ENCODE assay signal across 18 cellular contexts in genomic region chr17:82846061-82846691, GRCh38. TPM values are rescaled to one million over a fixed set of nuclear protein-coding genes. Genes with fewer than 3 reads are reported as not detected.
DNase-seq lines count a peak whose midpoint lies in the region; ATAC-seq and TF ChIP-seq lines count a peak whose summit lies in the region.
"Had no signal": no experiment of that assay in that cellular context is flagged by ENCODE, and none has a peak within 500 bp of the region (broad histone marks: within the 10 kb centered on the region; RNA-seq: fewer than 3 reads in every experiment).

No MANE protein-coding gene starts in this region.

- H2AK5ac ChIP-seq in trophoblast cell (ENCODE audit: low read length), result peak overlapping the region; percentile 4

- H3K79me2 ChIP-seq in trophoblast cell (ENCODE audit: control insufficient read depth, insufficient read depth, low read length, poor library complexity), result no peaks in the 10 kb centered on the region

- H3K4me1 ChIP-seq in left ventricle myocardium inferior, result peaks cover 27% of the 10 kb centered on the region
- peaks cover 13 to 18% of the 10 kb centered on the region in 2 experiments for H3K4me1 ChIP-seq in trophoblast cell (ENCODE audit: control insufficient read depth in 1 of 2, insufficient read depth in 2 of 2, low read length in 2 of 2)
- peaks cover 14% of the 10 kb centered on the region for H3K4me1 ChIP-seq in vagina

- peak overlapping the region; percentile 7 for H3K14ac ChIP-seq in trophoblast cell (ENCODE audit: low read length)

- no peak overlapping the region for H4K8ac ChIP-seq in trophoblast cell (ENCODE audit: low read depth, low read length)

- H4K12ac ChIP-seq in trophoblast cell (ENCODE audit: low read depth, low read length), result no peak overlapping the region

- intact Hi-C loops in Right ventricle myocardium inferior (cut with DNase I), result loop anchor here (10.0 kb wide), 1 partner anchor 69 kb away; no protein-coding TSS in a partner anchor
- intact Hi-C loops in cardiac septum (cut with DNase I), result loop anchor here (10.0 kb wide), 1 partner anchor 69 kb away; no protein-coding TSS in a partner anchor
- intact Hi-C loops in left ventricle myocardium inferior (cut with micrococcal nuclease), result no loop called here
- intact Hi-C loops in vagina (cut with DNase I), result loop anchor here (5.0 kb wide), 1 partner anchor 49 kb away; no protein-coding TSS in a partner anchor

- H3K36me3 ChIP-seq in left ventricle myocardium inferior (peaks cover 3% of the 10 kb centered on the region), trophoblast cell (ENCODE audit: control insufficient read depth in 1 of 2, insufficient read depth in 2 of 2, low read length in 2 of 2) (no peaks in the 10 kb centered on the region), vagina (no peaks in the 10 kb centered on the region)

- H2BK5ac ChIP-seq in trophoblast cell (ENCODE audit: low read depth, low read length, poor library complexity), result no peak overlapping the region

- H3K27me3 ChIP-seq in left ventricle myocardium inferior (ENCODE audit: low read depth) (no peaks in the 10 kb centered on the region), trophoblast cell (ENCODE audit: insufficient read depth, low read length) (no peaks in the 10 kb centered on the region), vagina (no peaks in the 10 kb centered on the region)

- no peak overlapping the region for H2BK120ac ChIP-seq in trophoblast cell (ENCODE audit: insufficient read depth, low read length, poor library complexity)

- peak overlapping the region; percentile 3 for H3K18ac ChIP-seq in trophoblast cell (ENCODE audit: low read length)

- no peak for DNase-seq in Right ventricle myocardium inferior (ENCODE audit: missing footprints)
- no peak for DNase-seq in cardiac septum (ENCODE audit: low spot score)
- DNase-seq in left ventricle myocardium inferior, result no peak
- no peak for DNase-seq in trophoblast cell
- no peak for DNase-seq in vagina (ENCODE audit: extremely low spot score in 2 of 2)
- DNase-seq in SKM-1 (lab: John Stamatoyannopoulos, UW; ENCODE audit: unreplicated experiment), result no peak
- DNase-seq in occipital lobe (lab: John Stamatoyannopoulos, UW), result no peak
- DNase-seq: 8988T; activated CD4-positive, alpha-beta T cell treated with anti-CD3 and anti-CD28 coated beads, Interleukin-2, amount 10 ng/mL, durations not matched to agents 7 days and 5 days; activated naive CD8-positive, alpha-beta T cell treated with anti-CD3 and anti-CD28 coated beads, Interleukin-2, amount 10 ng/mL, durations not matched to agents 7 days and 5 days; erythroblast; naive thymus-derived CD4-positive, alpha-beta T cell; NCI-H1436; small intestine; stimulated activated naive CD8-positive, alpha-beta T cell treated with anti-CD3 and anti-CD28 coated beads, Interleukin-15, Interleukin-2, amounts not matched to agents 100 U/mL and 50 U/mL, for 24 hours had no signal

- H3K9me3 ChIP-seq in left ventricle myocardium inferior (replicated peaks), result no peaks in the 10 kb centered on the region
- H3K9me3 ChIP-seq in trophoblast cell (ENCODE audit: insufficient read depth, low read depth, low read length), result no peaks in the 10 kb centered on the region
- H3K9me3 ChIP-seq in vagina, result no peaks in the 10 kb centered on the region

- no peak overlapping the region for H2AFZ ChIP-seq in trophoblast cell (ENCODE audit: insufficient read depth, low read length, poor library complexity)

- H3K9ac ChIP-seq in trophoblast cell (ENCODE audit: low read length), result no peak overlapping the region

- no CpG with 5 or more reads among the region's 25 CpGs for WGBS in trophoblast cell (ENCODE audit: extremely low coverage, insufficient coverage, insufficient read length)

- no peak for TF ChIP-seq POLR2A in vagina (IDR thresholded peaks at IDR 0.05)

- H3K23ac ChIP-seq in trophoblast cell (ENCODE audit: low read length), result no peak overlapping the region

- H3K79me1 ChIP-seq in trophoblast cell (ENCODE audit: low read length), result peaks cover 7% of the 10 kb centered on the region

- H3K4me3 ChIP-seq in left ventricle myocardium inferior (peak overlapping the region; percentile 60), trophoblast cell (ENCODE audit: low read depth, low read length) (no peak overlapping the region), vagina (peak overlapping the region; percentile 16 to 32)

- H3K27ac ChIP-seq in left ventricle myocardium inferior (replicated peaks) (peak overlapping the region; percentile 90), trophoblast cell (ENCODE audit: low read depth, low read length) (no peak overlapping the region), vagina (no peak overlapping the region)

- no peak overlapping the region for H3K4me2 ChIP-seq in trophoblast cell (ENCODE audit: low read length)

- ATAC-seq in Right ventricle myocardium inferior, result peak; percentile 54
- ATAC-seq in GM19455 (IDR thresholded peaks at IDR 0.05; ENCODE audit: unreplicated experiment), result no peak
- ATAC-seq: naive thymus-derived CD4-positive, alpha-beta T cell; stimulated activated naive CD8-positive, alpha-beta T cell treated with anti-CD3 and anti-CD28 coated beads, Interleukin-15, Interleukin-2, amounts not matched to agents 100 U/mL and 50 U/mL, for 24 hours had no signal

- no peak overlapping the region for H3K4ac ChIP-seq in trophoblast cell (ENCODE audit: low read depth, low read length)

- H2BK12ac ChIP-seq in trophoblast cell (ENCODE audit: low read length), result peak overlapping the region; percentile 1

- peak; percentile 27 for TF ChIP-seq CTCF in left ventricle myocardium inferior (IDR thresholded peaks at IDR 0.05; ENCODE audit: borderline replicate concordance)
- no peak for TF ChIP-seq CTCF in vagina (IDR thresholded peaks at IDR 0.05)

- peak overlapping the region; percentile 54 for H4K91ac ChIP-seq in trophoblast cell (ENCODE audit: low read depth, low read length)

RNA-seq across cellular contexts. Expression of gene ZNF750, which starts 6.4 kb away (rescaled TPM):
- total RNA-seq in Right ventricle myocardium inferior (not detected), cardiac septum (not detected), left ventricle myocardium inferior (not detected), vagina (83.0 TPM), occipital lobe (not detected)
- 28.8 and 29.8 TPM in 2 replicates for polyA plus RNA-seq in trophoblast cell (2013)
- total RNA-seq: activated CD4-positive, alpha-beta T cell treated with anti-CD3 and anti-CD28 coated beads, Interleukin-2, amount 10 ng/mL, durations not matched to agents 7 days and 5 days; activated naive CD8-positive, alpha-beta T cell treated with anti-CD3 and anti-CD28 coated beads, Interleukin-2, amount 10 ng/mL, durations not matched to agents 7 days and 5 days; cerebellum; LHCN-M2; naive thymus-derived CD4-positive, alpha-beta T cell had no signal

Comparison
In these comparisons a context has a peak if more than half of its experiments do, and no peak if none do; other contexts are left out.
1. RNA of gene ZNF750, which starts 6.4 kb away (total RNA-seq): 83.0 TPM in vagina (single experiment); not detected in Right ventricle myocardium inferior (single experiment), not detected in cardiac septum (single experiment), not detected in left ventricle myocardium inferior (single experiment) and not detected in occipital lobe (single experiment); every median in the first group is over 10 times any median in the second.